Comparison of ENCODE assay signal across 8 cellular contexts in the genomic region with DNA sequence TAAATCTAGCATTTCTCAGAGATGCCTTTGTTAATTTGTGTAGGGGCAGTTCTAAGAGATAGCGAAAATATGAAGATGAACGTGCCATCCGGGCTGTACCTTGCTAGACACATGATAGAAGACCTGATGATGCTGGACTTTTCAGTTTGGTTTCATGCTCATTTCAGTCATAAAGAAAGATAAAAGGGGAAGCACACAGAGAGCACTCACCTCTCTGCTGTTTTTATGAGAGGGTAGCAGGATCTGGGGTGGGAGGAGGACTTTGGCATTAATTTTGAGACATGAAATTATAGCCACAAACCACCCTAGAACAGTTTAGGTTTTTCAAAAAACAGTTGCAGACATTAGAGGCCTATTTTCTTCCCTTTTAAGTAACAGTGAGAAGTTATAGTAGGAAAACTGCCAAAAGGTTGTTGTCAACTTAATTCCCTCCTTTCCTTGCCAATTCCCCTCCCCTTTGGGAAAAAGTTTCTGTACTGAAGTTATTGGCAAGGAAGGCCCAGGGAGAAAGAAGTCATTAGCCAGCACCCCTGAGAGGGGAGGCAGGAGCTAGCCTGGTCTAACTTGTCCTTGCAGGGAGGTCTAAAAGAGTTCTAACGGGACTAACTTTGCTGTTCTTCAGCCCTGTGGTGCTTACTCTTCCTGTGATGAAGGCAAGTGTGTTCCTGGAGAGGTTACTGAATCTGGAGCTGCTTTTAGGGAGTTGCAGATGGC. TPM values are rescaled to one million over a fixed set of nuclear protein-coding genes. Genes with fewer than 3 reads are reported as not detected.
DNase-seq lines count a peak whose midpoint lies in the region; ATAC-seq and TF ChIP-seq lines count a peak whose summit lies in the region.

No MANE protein-coding gene starts in this region.

- no peak overlapping the region for H3K9ac ChIP-seq in rectal smooth muscle tissue (ENCODE audit: low read length)

- no peaks in the 10 kb centered on the region for H3K9me3 ChIP-seq in CD8-positive, alpha-beta memory T cell (ENCODE audit: low read length)
- no peaks in the 10 kb centered on the region for H3K9me3 ChIP-seq in BE2C

- CTCF ChIA-PET in CD8-positive, alpha-beta memory T cell (lab: Charles Lee): no interaction called here

- no peaks in the 10 kb centered on the region for H3K36me3 ChIP-seq in CD8-positive, alpha-beta memory T cell (ENCODE audit: insufficient read depth, low read length)
- no peaks in the 10 kb centered on the region for H3K36me3 ChIP-seq in rectal smooth muscle tissue (ENCODE audit: control insufficient read depth, insufficient read depth, low read length)
- no peaks in the 10 kb centered on the region for H3K36me3 ChIP-seq in BE2C

- peaks cover 0 to 4% (median 0%) of the 10 kb centered on the region in 3 donors for H3K36me3 Mint-ChIP-seq in CD8-positive, alpha-beta memory T cell
- H3K36me3 Mint-ChIP-seq in CD14-positive monocyte: peaks cover 0 to 3% of the 10 kb centered on the region in 2 donors

- peak overlapping the region in 6 of 7 donors; percentile 35 to 98 (median 77) for H3K4me3 Mint-ChIP-seq in CD8-positive, alpha-beta memory T cell
- no peak overlapping the region for H3K4me3 Mint-ChIP-seq in CD14-positive monocyte

- ATAC-seq in GM19438 (IDR thresholded peaks at IDR 0.05; ENCODE audit: low read depth, unreplicated experiment): peak; percentile 62
- ATAC-seq in HG03432 (IDR thresholded peaks at IDR 0.05; ENCODE audit: unreplicated experiment): peak; percentile 78

- no peak for DNase-seq in CD8-positive, alpha-beta memory T cell
- DNase-seq in caudate nucleus (lab: John Stamatoyannopoulos, UW) (no peak), BE2C (no peak), NCI-H69 (lab: John Stamatoyannopoulos, UW) (no peak), CD14-positive monocyte (ENCODE audit: low spot score) (no peak)

- intact Hi-C loops in CD14-positive monocyte (cut with micrococcal nuclease): no loop called here

- H3K27ac ChIP-seq in CD8-positive, alpha-beta memory T cell (ENCODE audit: low read depth, low read length): peak overlapping the region; percentile 48
- H3K27ac ChIP-seq in caudate nucleus (ENCODE audit: low read depth, low read length) (peak overlapping the region; percentile 19), rectal smooth muscle tissue (ENCODE audit: low read depth, low read length) (peak overlapping the region; percentile 97)

- POLR2A ChIA-PET in CD8-positive, alpha-beta memory T cell (lab: Charles Lee): no interaction called here

- peak overlapping the region; percentile 29 to 88 (median 69) for H3K27ac Mint-ChIP-seq in CD8-positive, alpha-beta memory T cell
- H3K27ac Mint-ChIP-seq in CD14-positive monocyte: peak overlapping the region in 1 of 7 donors; percentile 9

- H3K4me1 ChIP-seq in CD8-positive, alpha-beta memory T cell (ENCODE audit: insufficient read depth, low read length): peaks cover 8% of the 10 kb centered on the region
- peaks cover 14% of the 10 kb centered on the region for H3K4me1 ChIP-seq in rectal smooth muscle tissue (ENCODE audit: control insufficient read depth, insufficient read depth, low read length)
- H3K4me1 ChIP-seq in BE2C: peaks cover 7% of the 10 kb centered on the region; the same call in 1 of the 2 replicates

- H3K27me3 ChIP-seq in CD8-positive, alpha-beta memory T cell (ENCODE audit: insufficient read depth, low read length, poor library complexity, severe bottlenecking): no peaks in the 10 kb centered on the region
- H3K27me3 ChIP-seq in rectal smooth muscle tissue (ENCODE audit: control insufficient read depth, insufficient read depth, low read length): no peaks in the 10 kb centered on the region
- no peaks in the 10 kb centered on the region for H3K27me3 ChIP-seq in BE2C

- no peak for TF ChIP-seq CTCF in BE2C (IDR thresholded peaks at IDR 0.05; ENCODE audit: low read depth, low read length)
- TF ChIP-seq CTCF in CD14-positive monocyte (IDR thresholded peaks at IDR 0.05): no peak

- peaks cover 0 to under 1% of the 10 kb centered on the region in 2 donors for H3K27me3 Mint-ChIP-seq in CD8-positive, alpha-beta memory T cell
- H3K27me3 Mint-ChIP-seq in CD14-positive monocyte (ENCODE audit: low read depth in 3 of 3): peaks cover 0 to 2% (median 0%) of the 10 kb centered on the region in 3 donors

- H3K4me3 ChIP-seq in CD8-positive, alpha-beta memory T cell (ENCODE audit: low read length): no peak overlapping the region
- H3K4me3 ChIP-seq in rectal smooth muscle tissue (ENCODE audit: low read length) (no peak overlapping the region), BE2C (ENCODE audit: low read depth, low read length) (no peak overlapping the region)

- peaks cover 25 to 37% (median 35%) of the 10 kb centered on the region in 3 donors for H3K4me1 Mint-ChIP-seq in CD8-positive, alpha-beta memory T cell
- peaks cover 31% of the 10 kb centered on the region for H3K4me1 Mint-ChIP-seq in CD14-positive monocyte

- no peaks in the 10 kb centered on the region for H3K9me3 Mint-ChIP-seq in CD8-positive, alpha-beta memory T cell
- peaks cover 0 to 1% (median 0%) of the 10 kb centered on the region in 7 donors for H3K9me3 Mint-ChIP-seq in CD14-positive monocyte

RNA-seq across cellular contexts. Expression of a gene that starts 2.7 kb away (rescaled TPM):
- total RNA-seq in CD8-positive, alpha-beta memory T cell: 10 to 100 TPM; 12.7 to 14.2 TPM
- 7.9 TPM for polyA plus RNA-seq in CD8-positive, alpha-beta memory T cell
- 48.1 TPM for polyA plus RNA-seq in BE2C (2012; ENCODE audit: insufficient read depth, insufficient read length, low read depth)
- polyA plus RNA-seq in CD14-positive monocyte: 1 to 10 TPM; 3.6 to 5.5 TPM

Comparison
In these comparisons a context has a peak if more than half of its experiments do, and no peak if none do; other contexts are left out.
1. H3K27ac ChIP-seq: peak in every context shown above with its lines; median percentile 97 in rectal smooth muscle tissue; 48 in CD8-positive, alpha-beta memory T cell; 19 in caudate nucleus.
2. H3K4me3 Mint-ChIP-seq: peak in CD8-positive, alpha-beta memory T cell (6 of 7); none in CD14-positive monocyte (0 of 2).